In genomic region chr19:35166100-35167063, GRCh38 we compare ENCODE assay signal across 1 cellular context.
TF ChIP-seq lines count a peak whose summit lies in the region.

No MANE protein-coding gene starts in this region.

TF ChIP-seq in GM12878, 131 proteins besides CTCF, POLR2A, EP300 and RAD21:
- TF ChIP-seq STAT3 (IDR thresholded peaks at IDR 0.05; ENCODE audit: low read depth, low read length) (no peak), E2F8 (IDR thresholded peaks at IDR 0.05; ENCODE audit: low read depth, partially characterized antibody) (no peak)
